In genomic region chr14:23551266-23552028, GRCh38 we compare ENCODE assay signal across 1 cellular context.
TF ChIP-seq lines count a peak whose summit lies in the region.

ZFHX2 (minus strand) TSS chr14:23551765; CDS start chr14:23535325, 16,440 bp downstream.

TF ChIP-seq in H1, 55 proteins besides CTCF, POLR2A, EP300 and RAD21:
- TF ChIP-seq RBBP5 (IDR thresholded peaks at IDR 0.05; ENCODE audit: borderline replicate concordance, low read depth, low read length) (0 out of 2 replicates have a peak, but pooled peaks have one; percentile 73), TCF12 (IDR thresholded peaks at IDR 0.05; ENCODE audit: low read depth, low read length) (peak; percentile 52; the same call in 1 of the 2 replicates), SRF (IDR thresholded peaks at IDR 0.05; ENCODE audit: low read depth, low read length) (no peak), EZH2 (IDR thresholded peaks at IDR 0.05; ENCODE audit: low read depth, low read length, severe bottlenecking) (no peak), SIN3A (conservative IDR thresholded peaks at IDR 0.05 in 1 of 2, IDR thresholded peaks at IDR 0.05 in 1 of 2; ENCODE audit: low read depth in 1 of 2, low read length in 2 of 2) (peak in 1 of 2 experiments; percentile 34; a peak in 1 of 4 replicates), CHD2 (IDR thresholded peaks at IDR 0.05; ENCODE audit: low read length) (peak; percentile 75), USF2 (IDR thresholded peaks at IDR 0.05; ENCODE audit: low read length) (0 out of 2 replicates have a peak, but pooled peaks have one; percentile 7), CREB1 (IDR thresholded peaks at IDR 0.05) (peak; percentile 7; the same call in 1 of the 2 replicates), TAF7 (optimal IDR thresholded peaks at IDR 0.05; ENCODE audit: borderline replicate concordance, low read depth, low read length) (peak; percentile 31), ASH2L (IDR thresholded peaks at IDR 0.05; ENCODE audit: low read length) (peak; percentile 86), CTBP2 (IDR thresholded peaks at IDR 0.05; ENCODE audit: borderline replicate concordance, insufficient read depth, insufficient read length, low read length) (no peak), YY1 (IDR thresholded peaks at IDR 0.05; ENCODE audit: low read depth, low read length) (0 out of 2 replicates have a peak, but pooled peaks have one; percentile 15), TAF1 (IDR thresholded peaks at IDR 0.05; ENCODE audit: low read depth, low read length) (peak; percentile 51; the same call in 1 of the 2 replicates), SIX5 (IDR thresholded peaks at IDR 0.05; ENCODE audit: low read depth, low read length) (peak; percentile 24; the same call in 1 of the 2 replicates), BRCA1 (IDR thresholded peaks at IDR 0.05; ENCODE audit: low read depth, low read length) (peak; percentile 56; the same call in 1 of the 2 replicates), HDAC2 (IDR thresholded peaks at IDR 0.05; ENCODE audit: borderline replicate concordance in 1 of 2, low read depth in 2 of 2, low read length in 2 of 2) (0 out of 4 replicates have a peak, but pooled peaks of 1 of the 2 experiments have one; percentile 67), EGR1 (IDR thresholded peaks at IDR 0.05; ENCODE audit: borderline replicate concordance, low read depth, low read length) (0 out of 2 replicates have a peak, but pooled peaks have one; percentile 14), KDM4A (IDR thresholded peaks at IDR 0.05; ENCODE audit: low read depth, low read length, severe bottlenecking) (peak; percentile 2), POLR2AphosphoS5 (IDR thresholded peaks at IDR 0.05; ENCODE audit: low read depth, low read length) (peak; percentile 88), CBX8 (IDR thresholded peaks at IDR 0.05; ENCODE audit: borderline replicate concordance, low read depth, low read length) (no peak), ZNF274 (IDR thresholded peaks at IDR 0.05; ENCODE audit: borderline replicate concordance, extremely low read depth, low read length) (no peak), MAFK (IDR thresholded peaks at IDR 0.05; ENCODE audit: low read depth, low read length) (no peak), TBP (IDR thresholded peaks at IDR 0.05; ENCODE audit: low read depth, low read length) (0 out of 2 replicates have a peak, but pooled peaks have one; percentile 43)
